16 cellular contexts compared by ENCODE assay signal in genomic region chr1:168098534-168099313, GRCh38. TPM values are rescaled to one million over a fixed set of nuclear protein-coding genes. Genes with fewer than 3 reads are reported as not detected.
DNase-seq lines count a peak whose midpoint lies in the region; ATAC-seq and TF ChIP-seq lines count a peak whose summit lies in the region.
"Had no signal": no experiment of that assay in that cellular context is flagged by ENCODE, and none has a peak within 500 bp of the region (broad histone marks: within the 10 kb centered on the region; RNA-seq: fewer than 3 reads in every experiment).

No MANE protein-coding gene starts in this region.

- H3K4me1 ChIP-seq in breast epithelium = no peaks in the 10 kb centered on the region
- peaks cover 5% of the 10 kb centered on the region for H3K4me1 ChIP-seq in rectal smooth muscle tissue (ENCODE audit: control insufficient read depth, insufficient read depth, low read length)
- H3K4me1 ChIP-seq: HAP-1 had no signal

- POLR2A ChIA-PET in MCF 10A (lab: Yijun Ruan, JAX) = interaction anchor here (0.7 kb wide), 2 partner anchors 68 to 290 kb away, joined by 3 read pairs; no protein-coding TSS in a partner anchor

- H3K9ac ChIP-seq in rectal smooth muscle tissue (ENCODE audit: low read length) = no peak overlapping the region
- H3K9ac ChIP-seq: BLaER1 had no signal

- no peak overlapping the region for H3K27ac Mint-ChIP-seq in MCF 10A (ENCODE audit: low read depth, unreplicated experiment)
- H3K27ac Mint-ChIP-seq in chondrocyte (ENCODE audit: unreplicated experiment) = no peak overlapping the region
- H3K27ac Mint-ChIP-seq: CD8-positive, alpha-beta T cell; IgD-negative memory B cell had no signal

- no peak overlapping the region for H3K4me3 ChIP-seq in breast epithelium
- no peak overlapping the region for H3K4me3 ChIP-seq in rectal smooth muscle tissue (ENCODE audit: low read length)
- H3K4me3 ChIP-seq: BLaER1, GM12878, HAP-1 had no signal

- TF ChIP-seq POLR2A in breast epithelium (IDR thresholded peaks at IDR 0.05) = no peak

- CTCF ChIA-PET in MCF 10A (lab: Yijun Ruan, JAX) = interaction anchor here (0.6 to 1.3 kb wide), 5 partner anchors 7 to 58 kb away, joined by 3 to 7 read pairs (median 3); no protein-coding TSS in a partner anchor

- intact Hi-C loops in breast epithelium (cut with DNase I; ENCODE audit: low total_unique reads) = no loop called here
- intact Hi-C loops in MCF 10A (cut with micrococcal nuclease) = no loop called here

- H3K9me3 ChIP-seq in breast epithelium = no peaks in the 10 kb centered on the region
- H3K9me3 ChIP-seq: BLaER1, HAP-1 had no signal

- peak; percentile 21 for ATAC-seq in esophagus mucosa
- ATAC-seq in HG02678 (IDR thresholded peaks at IDR 0.05; ENCODE audit: unreplicated experiment) = no peak
- ATAC-seq: CD8-positive, alpha-beta T cell; GM12878 had no signal

- H3K9me3 Mint-ChIP-seq in MCF 10A (ENCODE audit: unreplicated experiment) (no peaks in the 10 kb centered on the region), chondrocyte (ENCODE audit: low read depth) (no peaks in the 10 kb centered on the region)
- H3K9me3 Mint-ChIP-seq: CD8-positive, alpha-beta T cell; IgD-negative memory B cell had no signal

- TF ChIP-seq CTCF in breast epithelium (IDR thresholded peaks at IDR 0.05) (no peak), MCF 10A (IDR thresholded peaks at IDR 0.05; ENCODE audit: unreplicated experiment) (no peak), chondrocyte (IDR thresholded peaks at IDR 0.05) (no peak)

- H3K36me3 ChIP-seq in breast epithelium = no peaks in the 10 kb centered on the region
- H3K36me3 ChIP-seq in rectal smooth muscle tissue (ENCODE audit: control insufficient read depth, insufficient read depth, low read length) = no peaks in the 10 kb centered on the region
- H3K36me3 ChIP-seq: BLaER1 had no signal

- peaks cover 6% of the 10 kb centered on the region for H3K36me3 Mint-ChIP-seq in MCF 10A (ENCODE audit: insufficient read depth, unreplicated experiment)
- H3K36me3 Mint-ChIP-seq in chondrocyte (ENCODE audit: low read depth) = peaks cover 29% of the 10 kb centered on the region
- H3K36me3 Mint-ChIP-seq: CD8-positive, alpha-beta T cell had no signal

- peak overlapping the region in 1 of 2 donors; percentile 32 for H3K27ac ChIP-seq in breast epithelium
- peak overlapping the region; percentile 56 for H3K27ac ChIP-seq in rectal smooth muscle tissue (ENCODE audit: low read depth, low read length)
- H3K27ac ChIP-seq: BLaER1 had no signal

- H3K4me1 Mint-ChIP-seq in MCF 10A (ENCODE audit: insufficient read depth, unreplicated experiment) (peaks cover 9% of the 10 kb centered on the region), chondrocyte (ENCODE audit: low read depth) (peaks cover 5% of the 10 kb centered on the region)
- H3K4me1 Mint-ChIP-seq: IgD-negative memory B cell had no signal

- no TSS peak for BruUV-seq in MCF 10A (replicated peaks; lab: Mats Ljungman, UMichigan)

- H3K27me3 Mint-ChIP-seq in MCF 10A (ENCODE audit: insufficient read depth, unreplicated experiment) = no peaks in the 10 kb centered on the region
- no peaks in the 10 kb centered on the region for H3K27me3 Mint-ChIP-seq in chondrocyte (ENCODE audit: low read depth)
- H3K27me3 Mint-ChIP-seq: IgD-negative memory B cell had no signal

- H3K27me3 ChIP-seq in breast epithelium (no peaks in the 10 kb centered on the region), rectal smooth muscle tissue (ENCODE audit: control insufficient read depth, insufficient read depth, low read length) (no peaks in the 10 kb centered on the region)
- H3K27me3 ChIP-seq: BLaER1 had no signal

- DNase-seq in breast epithelium (ENCODE audit: low spot score in 2 of 2) = peak; percentile 34 to 64
- no peak for DNase-seq in MCF 10A (ENCODE audit: unreplicated experiment)
- DNase-seq in LoVo (ENCODE audit: low spot score) = no peak
- no peak for DNase-seq in chondrocyte (ENCODE audit: low spot score)
- DNase-seq: DND-41, NCI-H187, NCI-H345, NCI-H526 had no signal

- H3K4me3 Mint-ChIP-seq in MCF 10A (ENCODE audit: unreplicated experiment) (no peak overlapping the region), chondrocyte (ENCODE audit: unreplicated experiment) (no peak overlapping the region)
- H3K4me3 Mint-ChIP-seq: CD8-positive, alpha-beta T cell; IgD-negative memory B cell had no signal

RNA-seq across cellular contexts. Expression of gene GPR161, which starts 38.0 kb away (rescaled TPM):
- total RNA-seq in breast epithelium = 1 to 10 TPM; 2.8 to 5.6 (median 4.5) TPM
- 6.6 and 10.2 TPM in 2 replicates for total RNA-seq in MCF 10A (2022)
- total RNA-seq in esophagus mucosa = 4.0 TPM
- total RNA-seq in chondrocyte = 30.8 to 33.5 TPM (median 32.8 TPM) in 3 replicates
- total RNA-seq: CD8-positive, alpha-beta T cell had no signal

Comparison
In these comparisons a context has a peak if more than half of its experiments do, and no peak if none do; other contexts are left out.
1. DNase-seq: peak in breast epithelium (2 of 2); none in MCF 10A (single experiment), LoVo (single experiment) and chondrocyte (single experiment).